ENCODE assay signal across 8 cellular contexts in genomic region chr3:179558742-179559364, GRCh38. TPM values are rescaled to one million over a fixed set of nuclear protein-coding genes. Genes with fewer than 3 reads are reported as not detected.
DNase-seq lines count a peak whose midpoint lies in the region; ATAC-seq and TF ChIP-seq lines count a peak whose summit lies in the region.

No MANE protein-coding gene starts in this region.

- H3K27me3 Mint-ChIP-seq in activated T-cell treated with anti-CD3 and anti-CD28 coated beads, Interleukin-2, amount 50 U/mL, for 24 hours, result peaks cover 10% of the 10 kb centered on the region
- H3K27me3 Mint-ChIP-seq in osteocyte (ENCODE audit: unreplicated experiment), result peaks cover 5% of the 10 kb centered on the region

- peaks cover 8% of the 10 kb centered on the region for H3K36me3 Mint-ChIP-seq in activated T-cell treated with anti-CD3 and anti-CD28 coated beads, Interleukin-2, amount 50 U/mL, for 24 hours (ENCODE audit: low read depth)
- H3K36me3 Mint-ChIP-seq in osteocyte (ENCODE audit: unreplicated experiment), result no peaks in the 10 kb centered on the region

- H3K27ac ChIP-seq in foreskin keratinocyte, result no peak overlapping the region

- TF ChIP-seq CTCF in foreskin keratinocyte (conservative IDR thresholded peaks at IDR 0.05) (peak; percentile 92), osteocyte (IDR thresholded peaks at IDR 0.05) (peak; percentile 94)

- H3K27ac Mint-ChIP-seq in activated T-cell treated with anti-CD3 and anti-CD28 coated beads, Interleukin-2, amount 50 U/mL, for 24 hours, result no peak overlapping the region
- no peak overlapping the region for H3K27ac Mint-ChIP-seq in osteocyte (ENCODE audit: unreplicated experiment)

- H3K9me3 Mint-ChIP-seq in activated T-cell treated with anti-CD3 and anti-CD28 coated beads, Interleukin-2, amount 50 U/mL, for 24 hours, result no peaks in the 10 kb centered on the region
- H3K9me3 Mint-ChIP-seq in osteocyte (ENCODE audit: unreplicated experiment), result no peaks in the 10 kb centered on the region

- H3K27me3 ChIP-seq in foreskin keratinocyte, result no peaks in the 10 kb centered on the region

- H3K4me1 ChIP-seq in foreskin keratinocyte, result no peaks in the 10 kb centered on the region

- ATAC-seq in foreskin keratinocyte (no peak), HG03280 (IDR thresholded peaks at IDR 0.05; ENCODE audit: unreplicated experiment) (no peak), GM18858 (IDR thresholded peaks at IDR 0.05; ENCODE audit: unreplicated experiment) (no peak)

- peaks cover 11% of the 10 kb centered on the region for H3K4me1 Mint-ChIP-seq in activated T-cell treated with anti-CD3 and anti-CD28 coated beads, Interleukin-2, amount 50 U/mL, for 24 hours (ENCODE audit: low read depth)
- peaks cover 9% of the 10 kb centered on the region for H3K4me1 Mint-ChIP-seq in osteocyte (ENCODE audit: unreplicated experiment)

- H3K4me3 Mint-ChIP-seq in activated T-cell treated with anti-CD3 and anti-CD28 coated beads, Interleukin-2, amount 50 U/mL, for 24 hours, result no peak overlapping the region
- no peak overlapping the region for H3K4me3 Mint-ChIP-seq in osteocyte (ENCODE audit: unreplicated experiment)

- DNase-seq in COLO668 (lab: John Stamatoyannopoulos, UW; ENCODE audit: unreplicated experiment), result peak; percentile 29
- DNase-seq in HK-2 (ENCODE audit: unreplicated experiment), result peak; percentile 62
- peak; percentile 28 for DNase-seq in NCI-H82 treated with DMSO at 0.1 percent for 48 hours (lab: John Stamatoyannopoulos, UW; ENCODE audit: unreplicated experiment)
- peak; percentile 50 for DNase-seq in activated T-cell treated with anti-CD3 and anti-CD28 coated beads, Interleukin-2, amount 50 U/mL, for 24 hours
- DNase-seq in foreskin keratinocyte, result peak in 1 of 2 donors; percentile 39
- no peak for DNase-seq in osteocyte (ENCODE audit: extremely low spot score, unreplicated experiment)

RNA-seq across cellular contexts. Expression of gene ACTL6A, which starts 3.9 kb away (rescaled TPM):
- 80.6 and 84.4 TPM in 2 replicates for total RNA-seq in foreskin keratinocyte
- polyA plus RNA-seq in foreskin keratinocyte, result 62.2 and 72.5 TPM in 2 replicates
- 46.5 and 49.8 TPM in 2 replicates for total RNA-seq in osteocyte

RNA-seq across cellular contexts. Expression of gene MRPL47, which starts 45.6 kb away (rescaled TPM):
- 53.2 and 58.3 TPM in 2 replicates for total RNA-seq in foreskin keratinocyte
- polyA plus RNA-seq in foreskin keratinocyte, result 74.9 and 82.9 TPM in 2 replicates
- total RNA-seq in osteocyte, result 32.1 and 32.8 TPM in 2 replicates

RNA-seq across cellular contexts. Expression of gene NDUFB5, which starts 45.7 kb away (rescaled TPM):
- total RNA-seq in foreskin keratinocyte, result 70.0 and 74.1 TPM in 2 replicates
- 70.1 and 73.2 TPM in 2 replicates for polyA plus RNA-seq in foreskin keratinocyte
- total RNA-seq in osteocyte, result 74.7 and 87.0 TPM in 2 replicates
